ENCODE assay signal across 12 cellular contexts in genomic region chr1:33624991-33625870, GRCh38.
DNase-seq lines count a peak whose midpoint lies in the region; ATAC-seq and TF ChIP-seq lines count a peak whose summit lies in the region.
"Had no signal": no experiment of that assay in that cellular context is flagged by ENCODE, and none has a peak within 500 bp of the region (broad histone marks: within the 10 kb centered on the region; RNA-seq: fewer than 3 reads in every experiment).

No MANE protein-coding gene starts in this region.

- no peaks in the 10 kb centered on the region for H4K20me1 ChIP-seq in Loucy (ENCODE audit: insufficient read depth, low read length, poor library complexity, severe bottlenecking)

- H3K27me3 ChIP-seq in Loucy (ENCODE audit: insufficient read depth, low read length, poor library complexity, severe bottlenecking) (no peaks in the 10 kb centered on the region), endodermal cell (ENCODE audit: control insufficient read depth, insufficient read depth, low read length, poor library complexity, severe bottlenecking) (no peaks in the 10 kb centered on the region), upper lobe of right lung (peaks cover 4% of the 10 kb centered on the region), MG63 (no peaks in the 10 kb centered on the region)
- no peaks in the 10 kb centered on the region for H3K27me3 ChIP-seq in naive thymus-derived CD4-positive, alpha-beta T cell (ENCODE audit: control insufficient read depth in 2 of 2, insufficient read depth in 2 of 2, low read length in 2 of 2)

- WGBS in endodermal cell (ENCODE audit: insufficient coverage in 1 of 2, insufficient read length in 1 of 2), 2 experiments, result 89 to 93% methylated on average over 29 to 35 of the region's 35 CpGs

- POLR2A ChIA-PET in naive thymus-derived CD4-positive, alpha-beta T cell (lab: Charles Lee), result no interaction called here

- H3K9ac ChIP-seq in Loucy (ENCODE audit: low read depth, low read length, poor library complexity, severe bottlenecking) (no peak overlapping the region), endodermal cell (ENCODE audit: extremely low read depth, low read length, poor library complexity, severe bottlenecking) (no peak overlapping the region)

- H3K27me3 Mint-ChIP-seq in endodermal cell (ENCODE audit: insufficient read depth), result no peaks in the 10 kb centered on the region
- peaks cover 19 to 41% (median 22%) of the 10 kb centered on the region in 5 donors for H3K27me3 Mint-ChIP-seq in naive thymus-derived CD4-positive, alpha-beta T cell

- H3K4me1 ChIP-seq in Loucy (ENCODE audit: insufficient read depth, low read length, poor library complexity, severe bottlenecking), result peaks cover 8% of the 10 kb centered on the region
- H3K4me1 ChIP-seq in endodermal cell (ENCODE audit: control insufficient read depth, insufficient read depth, low read length), result no peaks in the 10 kb centered on the region
- no peaks in the 10 kb centered on the region for H3K4me1 ChIP-seq in upper lobe of right lung
- H3K4me1 ChIP-seq in mucosa of descending colon (ENCODE audit: low read depth), result no peaks in the 10 kb centered on the region
- no peaks in the 10 kb centered on the region for H3K4me1 ChIP-seq in naive thymus-derived CD4-positive, alpha-beta T cell (ENCODE audit: control insufficient read depth in 2 of 2, insufficient read depth in 2 of 2, low read length in 2 of 2)

- TF ChIP-seq CTCF in Loucy (conservative IDR thresholded peaks at IDR 0.05; ENCODE audit: low read length) (peak; percentile 76), endodermal cell (conservative IDR thresholded peaks at IDR 0.05) (peak; percentile 75), upper lobe of right lung (IDR thresholded peaks at IDR 0.05) (peak; percentile 11), mucosa of descending colon (IDR thresholded peaks at IDR 0.05) (no peak)

- intact Hi-C loops in upper lobe of right lung (cut with DNase I) (no loop called here), mucosa of descending colon (cut with DNase I, micrococcal nuclease) (no loop called here)
- intact Hi-C loops in naive thymus-derived CD4-positive, alpha-beta T cell (cut with micrococcal nuclease), result no loop called here

- no peak overlapping the region for H3K27ac Mint-ChIP-seq in endodermal cell
- H3K27ac Mint-ChIP-seq in naive thymus-derived CD4-positive, alpha-beta T cell, result no peak overlapping the region
- H3K27ac Mint-ChIP-seq: immature natural killer cell; stimulated activated memory B cell treated with anti-CD40 and anti-IgM and Interleukin-4, amounts not matched to agents 10 μg/mL and 1 μg/mL and 100 μg/mL, for 72 hours had no signal

- H3K4me1 Mint-ChIP-seq in endodermal cell, result no peaks in the 10 kb centered on the region
- H3K4me1 Mint-ChIP-seq in naive thymus-derived CD4-positive, alpha-beta T cell, result peaks cover 0 to 3% (median 0%) of the 10 kb centered on the region in 7 donors
- H3K4me1 Mint-ChIP-seq: immature natural killer cell; stimulated activated memory B cell treated with anti-CD40 and anti-IgM and Interleukin-4, amounts not matched to agents 10 μg/mL and 1 μg/mL and 100 μg/mL, for 72 hours had no signal

- H3K4me3 ChIP-seq in Loucy (ENCODE audit: low read length, poor library complexity, severe bottlenecking) (no peak overlapping the region), endodermal cell (ENCODE audit: low read length) (no peak overlapping the region), upper lobe of right lung (no peak overlapping the region), mucosa of descending colon (no peak overlapping the region), MG63 (no peak overlapping the region)
- H3K4me3 ChIP-seq in naive thymus-derived CD4-positive, alpha-beta T cell (ENCODE audit: low read length), result no peak overlapping the region

- H2AFZ ChIP-seq in Loucy (ENCODE audit: low read length), result no peak overlapping the region

- H3K4me3 Mint-ChIP-seq in endodermal cell, result no peak overlapping the region
- H3K4me3 Mint-ChIP-seq in naive thymus-derived CD4-positive, alpha-beta T cell, result no peak overlapping the region
- H3K4me3 Mint-ChIP-seq: immature natural killer cell; stimulated activated memory B cell treated with anti-CD40 and anti-IgM and Interleukin-4, amounts not matched to agents 10 μg/mL and 1 μg/mL and 100 μg/mL, for 72 hours had no signal

- no peaks in the 10 kb centered on the region for H3K36me3 ChIP-seq in Loucy (ENCODE audit: insufficient read depth, low read length)
- no peaks in the 10 kb centered on the region for H3K36me3 ChIP-seq in endodermal cell (ENCODE audit: control insufficient read depth, insufficient read depth, low read length)
- no peaks in the 10 kb centered on the region for H3K36me3 ChIP-seq in upper lobe of right lung
- H3K36me3 ChIP-seq in mucosa of descending colon (ENCODE audit: low read depth), result no peaks in the 10 kb centered on the region
- no peaks in the 10 kb centered on the region for H3K36me3 ChIP-seq in MG63
- no peaks in the 10 kb centered on the region for H3K36me3 ChIP-seq in naive thymus-derived CD4-positive, alpha-beta T cell (ENCODE audit: control insufficient read depth in 2 of 3, insufficient read depth in 3 of 3, low read length in 3 of 3)

- H3K4me2 ChIP-seq in Loucy (ENCODE audit: low read depth, low read length, poor library complexity, severe bottlenecking), result no peak overlapping the region

- no peaks in the 10 kb centered on the region for H3K9me3 Mint-ChIP-seq in endodermal cell
- H3K9me3 Mint-ChIP-seq in naive thymus-derived CD4-positive, alpha-beta T cell, result no peaks in the 10 kb centered on the region

- H3K36me3 Mint-ChIP-seq in endodermal cell (ENCODE audit: low read depth), result no peaks in the 10 kb centered on the region
- no peaks in the 10 kb centered on the region for H3K36me3 Mint-ChIP-seq in naive thymus-derived CD4-positive, alpha-beta T cell
- H3K36me3 Mint-ChIP-seq: immature natural killer cell; stimulated activated memory B cell treated with anti-CD40 and anti-IgM and Interleukin-4, amounts not matched to agents 10 μg/mL and 1 μg/mL and 100 μg/mL, for 72 hours had no signal

- ATAC-seq in upper lobe of right lung (no peak), mucosa of descending colon (no peak)
- no peak for ATAC-seq in naive thymus-derived CD4-positive, alpha-beta T cell
- ATAC-seq: stimulated activated memory B cell treated with anti-CD40 and anti-IgM and Interleukin-4, amounts not matched to agents 10 μg/mL and 1 μg/mL and 100 μg/mL, for 72 hours had no signal

- H3K9me3 ChIP-seq in Loucy (ENCODE audit: insufficient read depth, low read depth, low read length), result no peaks in the 10 kb centered on the region
- no peaks in the 10 kb centered on the region for H3K9me3 ChIP-seq in endodermal cell (ENCODE audit: control insufficient read depth, low read length)
- H3K9me3 ChIP-seq in upper lobe of right lung, result no peaks in the 10 kb centered on the region
- H3K9me3 ChIP-seq in mucosa of descending colon, result no peaks in the 10 kb centered on the region
- no peaks in the 10 kb centered on the region for H3K9me3 ChIP-seq in MG63
- H3K9me3 ChIP-seq in naive thymus-derived CD4-positive, alpha-beta T cell (ENCODE audit: control insufficient read depth in 2 of 3, low read length in 3 of 3), result no peaks in the 10 kb centered on the region

- peak; percentile 25 for DNase-seq in stimulated activated CD4-positive, alpha-beta T cell treated with anti-CD3 and anti-CD28 coated beads, Interleukin-15, amount 100 ng/mL, for 24 hours
- no peak for DNase-seq in stimulated activated CD4-positive, alpha-beta T cell treated with anti-CD3 and anti-CD28 coated beads, Interleukin-4, amount 100 ng/mL, for 24 hours
- DNase-seq in endodermal cell, result peak; percentile 85
- DNase-seq in upper lobe of right lung, result no peak
- no peak for DNase-seq in mucosa of descending colon
- no peak for DNase-seq in MG63
- DNase-seq in naive thymus-derived CD4-positive, alpha-beta T cell, result no peak
- DNase-seq: GDM1, immature natural killer cell, NCI-H524 had no signal

- H3K27ac ChIP-seq in endodermal cell (ENCODE audit: low read depth, low read length) (no peak overlapping the region), upper lobe of right lung (no peak overlapping the region)
- H3K27ac ChIP-seq in naive thymus-derived CD4-positive, alpha-beta T cell (ENCODE audit: low read depth, low read length), result no peak overlapping the region

- no peaks in the 10 kb centered on the region for H3K9me2 ChIP-seq in Loucy (replicated peaks; ENCODE audit: low read depth, low read length)

- H3F3A ChIP-seq in Loucy (ENCODE audit: low read depth), result no peaks in the 10 kb centered on the region

- CTCF ChIA-PET in naive thymus-derived CD4-positive, alpha-beta T cell (lab: Charles Lee), result no interaction called here

- no peaks in the 10 kb centered on the region for H3K79me2 ChIP-seq in Loucy (ENCODE audit: insufficient read depth, low read length)

Comparison
In these comparisons a context has a peak if more than half of its experiments do, and no peak if none do; other contexts are left out.
1. DNase-seq: peak in stimulated activated CD4-positive, alpha-beta T cell treated with anti-CD3 and anti-CD28 coated beads, Interleukin-15, amount 100 ng/mL, for 24 hours (single experiment) and endodermal cell (single experiment); none in stimulated activated CD4-positive, alpha-beta T cell treated with anti-CD3 and anti-CD28 coated beads, Interleukin-4, amount 100 ng/mL, for 24 hours (single experiment), upper lobe of right lung (single experiment), mucosa of descending colon (0 of 3), MG63 (single experiment) and naive thymus-derived CD4-positive, alpha-beta T cell (0 of 9).